8 cellular contexts compared by ENCODE assay signal in genomic region chr2:177392373-177393246, GRCh38. TPM values are rescaled to one million over a fixed set of nuclear protein-coding genes. Genes with fewer than 3 reads are reported as not detected.
DNase-seq lines count a peak whose midpoint lies in the region; ATAC-seq, FAIRE-seq and TF ChIP-seq lines count a peak whose summit lies in the region.

AGPS (plus strand) TSS chr2:177392773; CDS start chr2:177392790, 17 bp downstream.

- intact Hi-C loops in Right ventricle myocardium superior (cut with DNase I): no loop called here

- peaks cover 0 to 2% of the 10 kb centered on the region in 2 experiments for H3K36me3 ChIP-seq in trophoblast cell (ENCODE audit: control insufficient read depth in 1 of 2, insufficient read depth in 2 of 2, low read length in 2 of 2)
- no peaks in the 10 kb centered on the region for H3K36me3 ChIP-seq in tibial nerve

- peak within 1 kb of the TSS; percentile 78 for H2BK5ac ChIP-seq in trophoblast cell (ENCODE audit: low read depth, low read length, poor library complexity)

- peak within 1 kb of the TSS; percentile 96 for H3K4ac ChIP-seq in trophoblast cell (ENCODE audit: low read depth, low read length)

- H3K9me3 ChIP-seq in trophoblast cell (ENCODE audit: insufficient read depth, low read depth, low read length) (no peaks in the 10 kb centered on the region), tibial nerve (no peaks in the 10 kb centered on the region)

- H3K4me3 ChIP-seq in LNCaP clone FGC (ENCODE audit: low read depth, low read length) (peak within 1 kb of the TSS; percentile 69), trophoblast cell (ENCODE audit: low read depth, low read length) (peak within 1 kb of the TSS; percentile 95), tibial nerve (peak within 1 kb of the TSS; percentile 60 to 88 (median 71))

- H3K27ac ChIP-seq in trophoblast cell (ENCODE audit: low read depth, low read length) (peak within 1 kb of the TSS; percentile 9), tibial nerve (peak within 1 kb of the TSS; percentile 26 to 90 (median 80))

- H3K27me3 ChIP-seq in trophoblast cell (ENCODE audit: insufficient read depth, low read length) (no peaks in the 10 kb centered on the region), tibial nerve (no peaks in the 10 kb centered on the region)

- TF ChIP-seq POLR2A in H54 (IDR thresholded peaks at IDR 0.05; ENCODE audit: low read depth, low read length) (peak; percentile 77), tibial nerve (IDR thresholded peaks at IDR 0.05) (peak in 1 of 2 donors; percentile 22)

- peak within 1 kb of the TSS; percentile 62 for H2BK12ac ChIP-seq in trophoblast cell (ENCODE audit: low read length)

- H4K91ac ChIP-seq in trophoblast cell (ENCODE audit: low read depth, low read length): peak within 1 kb of the TSS; percentile 73

- peak within 1 kb of the TSS; percentile 100 for H2AFZ ChIP-seq in trophoblast cell (ENCODE audit: insufficient read depth, low read length, poor library complexity)

- TF ChIP-seq CTCF in LNCaP clone FGC (IDR thresholded peaks at IDR 0.05; ENCODE audit: control insufficient read depth, extremely low read depth, insufficient read depth) (no peak), tibial nerve (IDR thresholded peaks at IDR 0.05) (peak in 3 of 5 experiments; percentile 22 to 72 (median 64))

- H3K9me3 Mint-ChIP-seq in activated naive CD4-positive, alpha-beta T cell treated with anti-CD3 and anti-CD28 coated beads, Interleukin-2, amount 50 U/mL, for 72 hours: no peaks in the 10 kb centered on the region

- peaks cover 6 to 9% of the 10 kb centered on the region in 2 experiments for H3K4me1 ChIP-seq in trophoblast cell (ENCODE audit: control insufficient read depth in 1 of 2, insufficient read depth in 2 of 2, low read length in 2 of 2)
- peaks cover 0 to 50% (median 8%) of the 10 kb centered on the region in 4 donors for H3K4me1 ChIP-seq in tibial nerve

- no CpG with 5 or more reads among the region's 84 CpGs for WGBS in trophoblast cell (ENCODE audit: extremely low coverage, insufficient coverage, insufficient read length)
- WGBS in tibial nerve, 2 donors: 1 to 3% methylated on average over 17 to 46 of the region's 84 CpGs

- peak within 1 kb of the TSS; percentile 74 for H2BK120ac ChIP-seq in trophoblast cell (ENCODE audit: insufficient read depth, low read length, poor library complexity)

- peak within 1 kb of the TSS; percentile 56 for H2AK5ac ChIP-seq in trophoblast cell (ENCODE audit: low read length)

- H4K8ac ChIP-seq in trophoblast cell (ENCODE audit: low read depth, low read length): peak within 1 kb of the TSS; percentile 90

- in situ Hi-C loops in G401 (cut with HindIII; ENCODE audit: low sequenced_read_pairs): no loop called here

- H3K36me3 Mint-ChIP-seq in activated naive CD4-positive, alpha-beta T cell treated with anti-CD3 and anti-CD28 coated beads, Interleukin-2, amount 50 U/mL, for 72 hours: peaks cover 19 to 28% of the 10 kb centered on the region in 2 donors

- H3K18ac ChIP-seq in trophoblast cell (ENCODE audit: low read length): peak within 1 kb of the TSS; percentile 94

- DNase-seq in G401 (ENCODE audit: low spot score) (peak; percentile 70), H54 (ENCODE audit: insufficient read length, low spot score) (peak; percentile 58), LNCaP clone FGC (ENCODE audit: low read depth) (no peak), SKM-1 (lab: John Stamatoyannopoulos, UW; ENCODE audit: unreplicated experiment) (peak; percentile 31), Right ventricle myocardium superior (peak; percentile 92), trophoblast cell (peak; percentile 74 to 80), tibial nerve (ENCODE audit: low spot score in 2 of 2) (peak; percentile 33 to 37)
- peak; percentile 80 to 88 for DNase-seq in activated naive CD4-positive, alpha-beta T cell treated with anti-CD3 and anti-CD28 coated beads, Interleukin-2, amount 50 U/mL, for 72 hours (ENCODE audit: low spot score in 2 of 2)

- peak within 1 kb of the TSS; percentile 91 to 98 for H3K27ac Mint-ChIP-seq in activated naive CD4-positive, alpha-beta T cell treated with anti-CD3 and anti-CD28 coated beads, Interleukin-2, amount 50 U/mL, for 72 hours

- peak within 1 kb of the TSS; percentile 76 for H3K4me2 ChIP-seq in trophoblast cell (ENCODE audit: low read length)

- H3K14ac ChIP-seq in trophoblast cell (ENCODE audit: low read length): peak within 1 kb of the TSS; percentile 92

- H3K79me2 ChIP-seq in trophoblast cell (ENCODE audit: control insufficient read depth, insufficient read depth, low read length, poor library complexity): peaks cover 10% of the 10 kb centered on the region

- H3K79me1 ChIP-seq in trophoblast cell (ENCODE audit: low read length): peaks cover 13% of the 10 kb centered on the region

- peak within 1 kb of the TSS; percentile 100 for H4K12ac ChIP-seq in trophoblast cell (ENCODE audit: low read depth, low read length)

- FAIRE-seq in H54 (lab: Jason Lieb, UNC): peak; percentile 66

- peak in 1 of 2 donors; percentile 55 for TF ChIP-seq EP300 in tibial nerve (IDR thresholded peaks at IDR 0.05)

- H3K23ac ChIP-seq in trophoblast cell (ENCODE audit: low read length): no peak within 1 kb of the TSS

- H3K9ac ChIP-seq in trophoblast cell (ENCODE audit: low read length): peak within 1 kb of the TSS; percentile 94

- peak; percentile 95 for ATAC-seq in activated naive CD4-positive, alpha-beta T cell treated with anti-CD3 and anti-CD28 coated beads, Interleukin-2, amount 50 U/mL, for 72 hours
- peak; percentile 98 for ATAC-seq in Right ventricle myocardium superior (ENCODE audit: poor library complexity)

RNA-seq across cellular contexts. Expression of gene AGPS, which starts in this region (rescaled TPM):
- 115 and 139 TPM in 2 replicates for total RNA-seq in G401 (2014; rRNA removed; shearing (Covaris generic))
- total RNA-seq in activated naive CD4-positive, alpha-beta T cell treated with anti-CD3 and anti-CD28 coated beads, Interleukin-2, amount 50 U/mL, for 72 hours: 10 to 100 TPM; 46.5 to 53.2 TPM
- total RNA-seq in Right ventricle myocardium superior: 27.7 TPM
- 22.4 and 25.8 TPM in 2 replicates for polyA plus RNA-seq in trophoblast cell (2013)
- total RNA-seq in tibial nerve: 10 to 100 TPM; 33.9 to 47.9 (median 40.1) TPM
